In the genomic region with DNA sequence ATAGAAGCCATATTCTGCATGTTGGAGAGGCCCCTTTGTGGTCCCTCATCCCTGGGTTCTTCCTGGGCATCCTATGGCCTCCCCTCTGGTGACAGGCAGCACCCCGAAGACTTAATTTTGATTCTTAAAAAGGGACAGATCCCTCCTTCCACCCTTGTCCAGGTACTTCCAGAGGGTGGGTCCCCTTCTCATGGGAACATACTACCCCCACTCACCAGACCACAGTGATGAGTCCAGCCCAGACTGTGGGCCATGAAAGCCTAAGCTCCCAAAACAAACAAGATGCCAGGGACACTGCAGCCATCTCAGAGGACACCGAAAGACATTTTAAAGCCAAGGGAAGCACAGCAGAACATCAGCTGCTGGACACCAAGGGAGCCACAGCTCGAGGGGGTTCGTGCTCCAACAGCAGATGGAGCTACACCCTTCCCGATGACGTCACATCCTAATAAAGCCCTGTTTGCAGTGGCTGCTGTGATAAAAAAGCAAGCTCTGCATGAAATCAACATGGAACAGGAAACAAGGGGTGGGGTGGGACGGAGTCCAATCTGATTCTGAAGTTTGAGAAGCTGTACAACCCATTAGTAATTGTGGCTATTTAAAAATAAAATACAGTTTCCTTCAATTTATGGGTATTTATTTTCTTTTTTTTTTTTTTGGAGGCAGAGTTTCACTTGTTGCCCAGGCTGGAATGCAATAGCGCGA, we compare ENCODE assay signal across 8 cellular contexts. TPM values are rescaled to one million over a fixed set of nuclear protein-coding genes. Genes with fewer than 3 reads are reported as not detected.
DNase-seq lines count a peak whose midpoint lies in the region; FAIRE-seq and TF ChIP-seq lines count a peak whose summit lies in the region.

No MANE protein-coding gene starts in this region.

- H3K9me3 ChIP-seq in spleen = no peaks in the 10 kb centered on the region

- H3K27me3 ChIP-seq in ACC112 (ENCODE audit: insufficient read depth, low read length) (no peaks in the 10 kb centered on the region), spleen (replicated peaks in 1 of 7) (no peaks in the 10 kb centered on the region)

- TF ChIP-seq CTCF in RWPE1 (conservative IDR thresholded peaks at IDR 0.05; ENCODE audit: low read depth) = no peak
- TF ChIP-seq CTCF in spleen (IDR thresholded peaks at IDR 0.05 in 8 of 11, conservative IDR thresholded peaks at IDR 0.05 in 3 of 11) = peak in 9 of 11 experiments; percentile 15 to 39 (median 33)

- WGBS in spleen, 5 donors = 31 to 46% (median 35%) methylated on average over 9 of the region's 9 CpGs

- H3K36me3 ChIP-seq in ACC112 (ENCODE audit: insufficient read depth, low read length) = no peaks in the 10 kb centered on the region
- peaks cover 0 to 5% (median 0%) of the 10 kb centered on the region in 6 donors for H3K36me3 ChIP-seq in spleen

- FAIRE-seq in GM12892 (lab: Jason Lieb, UNC) (no peak), RCC 7860 (lab: Jason Lieb, UNC) (no peak)

- TF ChIP-seq POLR2A in GM12892 (IDR thresholded peaks at IDR 0.05; ENCODE audit: low read depth, low read length) (0 out of 2 replicates have a peak, but pooled peaks have one; percentile 43), spleen (IDR thresholded peaks at IDR 0.05) (no peak)

- H3K79me2 ChIP-seq in ACC112 (ENCODE audit: control insufficient read depth, insufficient read depth, low read length, unreplicated experiment) = peaks cover 99% of the 10 kb centered on the region

- intact Hi-C loops in spleen (cut with DNase I; ENCODE audit: low total_unique reads) = no loop called here

- H2AFZ ChIP-seq in ACC112 (ENCODE audit: low read length, unreplicated experiment) = no peak overlapping the region

- H3K27ac ChIP-seq in ACC112 (ENCODE audit: low read depth, low read length) (peak overlapping the region; percentile 67), RWPE1 (peak overlapping the region; percentile 90), spleen (peak overlapping the region; percentile 58 to 85 (median 81))

- H3K4me1 ChIP-seq in ACC112 (ENCODE audit: control insufficient read depth, insufficient read depth, low read length, unreplicated experiment) (peaks cover 37% of the 10 kb centered on the region), spleen (peaks cover 54 to 100% (median 97%) of the 10 kb centered on the region in 6 donors)

- CTCF ChIA-PET in RWPE1 (lab: Yijun Ruan, JAX) = interaction anchor here (0.7 kb wide), 1 partner anchor 11 kb away, joined by 4 read pairs; no protein-coding TSS in a partner anchor

- H3K4me3 ChIP-seq in ACC112 (ENCODE audit: low read depth, low read length) (peak overlapping the region; percentile 24; the same call in 1 of the 2 replicates), spleen (no peak overlapping the region)

- no peak for DNase-seq in GM12892 (ENCODE audit: insufficient read length)
- DNase-seq in RWPE1 (ENCODE audit: low spot score) = peak; percentile 63
- DNase-seq in central memory CD4-positive, alpha-beta T cell = peak; percentile 47
- peak; percentile 79 for DNase-seq in islet precursor cell
- peak; percentile 78 for DNase-seq in spleen
- DNase-seq in MV-4-11 (lab: John Stamatoyannopoulos, UW) = no peak
- DNase-seq in RCC 7860 (ENCODE audit: low spot score) = no peak

- POLR2A ChIA-PET in RWPE1 (lab: Yijun Ruan, JAX; ENCODE audit: low non-redundant PET) = no interaction called here

RNA-seq across cellular contexts. Expression of a gene that starts 32.4 kb away (rescaled TPM):
- 164 TPM for polyA plus RNA-seq in GM12892 (2012; ENCODE audit: missing spikeins)
- 100 to 1,000 TPM; 186 to 304 (median 273) TPM for total RNA-seq in spleen
- polyA plus RNA-seq in spleen = 100 to 1,000 TPM in 1 of 3 donors, 10 to 100 TPM in 2; 76.0 to 132 (median 95.5) TPM

RNA-seq across cellular contexts. Expression of a gene that starts 56.5 kb away (rescaled TPM):
- 0.32 TPM for polyA plus RNA-seq in GM12892 (2012; ENCODE audit: missing spikeins)
- 1 to 10 TPM in 1 of 7 donors, under 1 TPM in 4, not detected in 2; 0.34 to 3.0 (median 0.66) TPM for total RNA-seq in spleen
- polyA plus RNA-seq in spleen = 1 to 10 TPM in 1 of 3 donors, under 1 TPM in 2; 0.58 to 1.8 (median 0.85) TPM

Comparison
In these comparisons a context has a peak if more than half of its experiments do, and no peak if none do; other contexts are left out.
1. DNase-seq: peak in RWPE1 (single experiment), central memory CD4-positive, alpha-beta T cell (single experiment), islet precursor cell (single experiment) and spleen (single experiment); none in GM12892 (single experiment), MV-4-11 (single experiment) and RCC 7860 (single experiment).
2. Peak in every context shown above with its lines, with median percentiles within 50 percentile points of each other: H3K27ac ChIP-seq.